1 cellular context compared by ENCODE assay signal in the genomic region with DNA sequence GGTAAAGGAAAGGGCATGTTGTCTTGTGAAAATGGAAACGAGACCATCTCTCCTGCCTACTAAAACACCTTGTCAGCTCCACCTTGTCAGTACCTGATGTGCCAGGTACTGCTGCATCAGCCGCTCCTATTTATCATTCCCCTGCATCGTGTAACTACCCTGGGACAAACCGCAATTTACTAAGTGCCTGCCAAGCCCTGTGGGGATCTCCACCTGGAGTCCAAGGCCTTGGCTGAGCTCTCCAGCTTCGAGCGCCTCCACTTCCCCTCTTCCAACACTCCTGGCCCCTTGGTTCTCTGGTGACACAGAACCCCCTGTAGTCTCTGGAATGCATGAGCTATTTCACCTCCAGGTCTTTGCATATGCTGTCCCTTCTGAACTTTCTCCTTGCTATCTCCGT.
A peak's percentile ranks its signal among the peaks of the same experiment; 100 is the strongest.
TF ChIP-seq lines count a peak whose summit lies in the region.

No MANE protein-coding gene starts in this region.

TF ChIP-seq in H1, 55 proteins besides CTCF, POLR2A, EP300 and RAD21:
- TF ChIP-seq KDM1A (IDR thresholded peaks at IDR 0.05; ENCODE audit: borderline replicate concordance, low read length) (no peak), TAF7 (optimal IDR thresholded peaks at IDR 0.05; ENCODE audit: borderline replicate concordance, low read depth, low read length) (no peak), SIRT6 (IDR thresholded peaks at IDR 0.05; ENCODE audit: low read length) (no peak), EZH2 (IDR thresholded peaks at IDR 0.05; ENCODE audit: low read depth, low read length, severe bottlenecking) (no peak), RNF2 (IDR thresholded peaks at IDR 0.05; ENCODE audit: borderline replicate concordance, low read depth, low read length, missing control alignments, poor library complexity, severe bottlenecking) (no peak), EGR1 (IDR thresholded peaks at IDR 0.05; ENCODE audit: borderline replicate concordance, low read depth, low read length) (no peak), RBBP5 (IDR thresholded peaks at IDR 0.05; ENCODE audit: borderline replicate concordance, low read depth, low read length) (peak; percentile 57; the same call in 1 of the 2 replicates), SIN3A (conservative IDR thresholded peaks at IDR 0.05 in 1 of 2, IDR thresholded peaks at IDR 0.05 in 1 of 2; ENCODE audit: low read depth in 1 of 2, low read length in 2 of 2) (0 out of 4 replicates have a peak, but pooled peaks of 1 of the 2 experiments have one; percentile 35), RFX5 (IDR thresholded peaks at IDR 0.05; ENCODE audit: borderline replicate concordance, low read depth, low read length) (no peak), TAF1 (IDR thresholded peaks at IDR 0.05; ENCODE audit: low read depth, low read length) (no peak), BRCA1 (IDR thresholded peaks at IDR 0.05; ENCODE audit: low read depth, low read length) (no peak), SP2 (IDR thresholded peaks at IDR 0.05; ENCODE audit: low read length) (no peak), HDAC2 (IDR thresholded peaks at IDR 0.05; ENCODE audit: borderline replicate concordance in 1 of 2, low read depth in 2 of 2, low read length in 2 of 2) (no peak), PHF8 (conservative IDR thresholded peaks at IDR 0.05; ENCODE audit: low read depth, low read length) (no peak), NANOG (IDR thresholded peaks at IDR 0.05; ENCODE audit: insufficient read depth, low read depth, low read length, poor library complexity, severe bottlenecking) (no peak), HDAC6 (IDR thresholded peaks at IDR 0.05; ENCODE audit: low read depth, low read length) (no peak), MAX (IDR thresholded peaks at IDR 0.05) (no peak), E2F6 (IDR thresholded peaks at IDR 0.05) (no peak), CBX5 (IDR thresholded peaks at IDR 0.05; ENCODE audit: low read depth, low read length) (no peak), POLR2AphosphoS5 (IDR thresholded peaks at IDR 0.05; ENCODE audit: low read depth, low read length) (no peak), YY1 (IDR thresholded peaks at IDR 0.05; ENCODE audit: low read depth, low read length) (no peak), GABPA (IDR thresholded peaks at IDR 0.05; ENCODE audit: borderline replicate concordance, insufficient read depth, low read length) (no peak), SUZ12 (IDR thresholded peaks at IDR 0.05; ENCODE audit: low read length) (no peak), ASH2L (IDR thresholded peaks at IDR 0.05; ENCODE audit: low read length) (peak; percentile 5), GTF2F1 (IDR thresholded peaks at IDR 0.05; ENCODE audit: borderline replicate concordance, low read depth, low read length) (no peak), SP1 (IDR thresholded peaks at IDR 0.05; ENCODE audit: low read depth, low read length) (peak; percentile 63; the same call in 1 of the 2 replicates), ATF2 (IDR thresholded peaks at IDR 0.05; ENCODE audit: low read length) (no peak), CREB1 (IDR thresholded peaks at IDR 0.05) (no peak), KDM5A (IDR thresholded peaks at IDR 0.05; ENCODE audit: low read length) (no peak), SRF (IDR thresholded peaks at IDR 0.05; ENCODE audit: low read depth, low read length) (no peak), SIX5 (IDR thresholded peaks at IDR 0.05; ENCODE audit: low read depth, low read length) (no peak), FOSL1 (IDR thresholded peaks at IDR 0.05; ENCODE audit: insufficient read depth, low read depth, low read length) (no peak), CBX8 (IDR thresholded peaks at IDR 0.05; ENCODE audit: borderline replicate concordance, low read depth, low read length) (no peak), NRF1 (IDR thresholded peaks at IDR 0.05; ENCODE audit: low read depth, low read length) (no peak), CHD1 (IDR thresholded peaks at IDR 0.05; ENCODE audit: low read depth, low read length) (no peak), SAP30 (IDR thresholded peaks at IDR 0.05; ENCODE audit: insufficient read depth, insufficient replicate concordance, low read length) (no peak), TEAD4 (IDR thresholded peaks at IDR 0.05; ENCODE audit: low read depth, low read length) (peak; percentile 75)
- TF ChIP-seq, protein P1, sequence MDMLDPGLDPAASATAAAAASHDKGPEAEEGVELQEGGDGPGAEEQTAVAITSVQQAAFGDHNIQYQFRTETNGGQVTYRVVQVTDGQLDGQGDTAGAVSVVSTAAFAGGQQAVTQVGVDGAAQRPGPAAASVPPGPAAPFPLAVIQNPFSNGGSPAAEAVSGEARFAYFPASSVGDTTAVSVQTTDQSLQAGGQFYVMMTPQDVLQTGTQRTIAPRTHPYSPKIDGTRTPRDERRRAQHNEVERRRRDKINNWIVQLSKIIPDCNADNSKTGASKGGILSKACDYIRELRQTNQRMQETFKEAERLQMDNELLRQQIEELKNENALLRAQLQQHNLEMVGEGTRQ (IDR thresholded peaks at IDR 0.05; ENCODE audit: low read length) = no peak
